Comparison of ENCODE assay signal across 16 cellular contexts in genomic region chr2:33322607-33323006, GRCh38.
DNase-seq lines count a peak whose midpoint lies in the region; ATAC-seq and TF ChIP-seq lines count a peak whose summit lies in the region.
"Had no signal": no experiment of that assay in that cellular context is flagged by ENCODE, and none has a peak within 500 bp of the region (broad histone marks: within the 10 kb centered on the region; RNA-seq: fewer than 3 reads in every experiment).

No MANE protein-coding gene starts in this region.

- DNase-seq in activated T-cell treated with anti-CD3 and anti-CD28 coated beads, Interleukin-2, amount 50 U/mL, for 72 hours = no peak
- no peak for DNase-seq in activated T-cell treated with anti-CD3 and anti-CD28 coated beads, Interleukin-2, amount 50 U/mL, for 4 hours
- no peak for DNase-seq in chondrocyte (ENCODE audit: low spot score)
- no peak for DNase-seq in tibial artery
- DNase-seq in pons (ENCODE audit: low spot score) = no peak
- DNase-seq in posterior cingulate gyrus = no peak
- DNase-seq in MM.1S = no peak
- DNase-seq: activated naive CD4-positive, alpha-beta T cell treated with anti-CD3 and anti-CD28 coated beads for 36 hours; NCI-H2029; NCI-H526 treated with DMSO at 0.1 percent for 48 hours; stimulated activated CD4-positive, alpha-beta T cell treated with anti-CD3 and anti-CD28 coated beads, Interleukin-4, amount 100 ng/mL, for 1 hour; stimulated activated CD8-positive, alpha-beta memory T cell treated with anti-CD3 and anti-CD28 coated beads, Interleukin-4, amount 100 ng/mL, for 48 hours; thyroid gland; WERI-Rb-1 had no signal

- H3K4me1 Mint-ChIP-seq in activated T-cell treated with anti-CD3 and anti-CD28 coated beads, Interleukin-2, amount 50 U/mL, for 72 hours (ENCODE audit: low read depth) = peaks cover 35% of the 10 kb centered on the region
- H3K4me1 Mint-ChIP-seq in activated T-cell treated with anti-CD3 and anti-CD28 coated beads, Interleukin-2, amount 50 U/mL, for 4 hours (ENCODE audit: low read depth) = peaks cover 19% of the 10 kb centered on the region
- H3K4me1 Mint-ChIP-seq in chondrocyte (ENCODE audit: low read depth) = peaks cover 33% of the 10 kb centered on the region

- no peaks in the 10 kb centered on the region for H3F3A ChIP-seq in MM.1S (ENCODE audit: insufficient read depth, low read length)

- H3K27ac ChIP-seq in tibial artery = peak overlapping the region; percentile 64 to 68
- no peak overlapping the region for H3K27ac ChIP-seq in MM.1S (ENCODE audit: low read length)
- H3K27ac ChIP-seq: thyroid gland, WERI-Rb-1 had no signal

- peak overlapping the region; percentile 90 for H3K27ac Mint-ChIP-seq in activated T-cell treated with anti-CD3 and anti-CD28 coated beads, Interleukin-2, amount 50 U/mL, for 72 hours
- peak overlapping the region; percentile 80 for H3K27ac Mint-ChIP-seq in chondrocyte (ENCODE audit: unreplicated experiment)
- H3K27ac Mint-ChIP-seq: activated naive CD4-positive, alpha-beta T cell treated with anti-CD3 and anti-CD28 coated beads for 36 hours had no signal

- peaks cover 28% of the 10 kb centered on the region for H3K27me3 Mint-ChIP-seq in activated T-cell treated with anti-CD3 and anti-CD28 coated beads, Interleukin-2, amount 50 U/mL, for 72 hours (ENCODE audit: low read depth)
- H3K27me3 Mint-ChIP-seq in activated T-cell treated with anti-CD3 and anti-CD28 coated beads, Interleukin-2, amount 50 U/mL, for 4 hours (ENCODE audit: low read depth) = peaks cover 12% of the 10 kb centered on the region
- H3K27me3 Mint-ChIP-seq in chondrocyte (ENCODE audit: low read depth) = no peaks in the 10 kb centered on the region

- H2AFZ ChIP-seq in MM.1S (ENCODE audit: low read length) = no peak overlapping the region

- peak overlapping the region in 1 of 2 donors; percentile 71 for H3K4me3 Mint-ChIP-seq in activated T-cell treated with anti-CD3 and anti-CD28 coated beads, Interleukin-2, amount 50 U/mL, for 72 hours
- H3K4me3 Mint-ChIP-seq in activated T-cell treated with anti-CD3 and anti-CD28 coated beads, Interleukin-2, amount 50 U/mL, for 4 hours = no peak overlapping the region
- H3K4me3 Mint-ChIP-seq in chondrocyte (ENCODE audit: unreplicated experiment) = no peak overlapping the region
- H3K4me3 Mint-ChIP-seq: activated naive CD4-positive, alpha-beta T cell treated with anti-CD3 and anti-CD28 coated beads for 36 hours had no signal

- ATAC-seq in activated T-cell treated with anti-CD3 and anti-CD28 coated beads, Interleukin-2, amount 50 U/mL, for 72 hours (replicated peaks in 1 of 2) = no peak
- no peak for ATAC-seq in activated T-cell treated with anti-CD3 and anti-CD28 coated beads, Interleukin-2, amount 50 U/mL, for 4 hours
- ATAC-seq in HG03139 (IDR thresholded peaks at IDR 0.05; ENCODE audit: unreplicated experiment) = peak; percentile 50

- H3K9me2 ChIP-seq in MM.1S (replicated peaks; ENCODE audit: insufficient read depth, low read length) = no peaks in the 10 kb centered on the region

- no peaks in the 10 kb centered on the region for H3K36me3 Mint-ChIP-seq in activated T-cell treated with anti-CD3 and anti-CD28 coated beads, Interleukin-2, amount 50 U/mL, for 72 hours (ENCODE audit: insufficient read depth in 2 of 2)
- no peaks in the 10 kb centered on the region for H3K36me3 Mint-ChIP-seq in activated T-cell treated with anti-CD3 and anti-CD28 coated beads, Interleukin-2, amount 50 U/mL, for 4 hours (ENCODE audit: insufficient read depth)
- H3K36me3 Mint-ChIP-seq in chondrocyte (ENCODE audit: low read depth) = peaks cover 17% of the 10 kb centered on the region

- no peaks in the 10 kb centered on the region for H3K9me3 Mint-ChIP-seq in activated T-cell treated with anti-CD3 and anti-CD28 coated beads, Interleukin-2, amount 50 U/mL, for 72 hours
- no peaks in the 10 kb centered on the region for H3K9me3 Mint-ChIP-seq in activated T-cell treated with anti-CD3 and anti-CD28 coated beads, Interleukin-2, amount 50 U/mL, for 4 hours
- no peaks in the 10 kb centered on the region for H3K9me3 Mint-ChIP-seq in chondrocyte (ENCODE audit: low read depth)
- H3K9me3 Mint-ChIP-seq: activated naive CD4-positive, alpha-beta T cell treated with anti-CD3 and anti-CD28 coated beads for 36 hours had no signal

- H4K20me1 ChIP-seq in MM.1S (ENCODE audit: insufficient read depth, low read length) = no peaks in the 10 kb centered on the region

- TF ChIP-seq CTCF in chondrocyte (IDR thresholded peaks at IDR 0.05) (no peak), tibial artery (IDR thresholded peaks at IDR 0.05) (no peak), MM.1S (IDR thresholded peaks at IDR 0.05; ENCODE audit: low read length) (no peak)

- intact Hi-C loops in tibial artery (cut with DNase I; ENCODE audit: low total_unique reads) (no loop called here), posterior cingulate gyrus (cut with DNase I) (no loop called here)

- H3K4me3 ChIP-seq in tibial artery = no peak overlapping the region
- no peak overlapping the region for H3K4me3 ChIP-seq in MM.1S (ENCODE audit: low read length)
- H3K4me3 ChIP-seq: Peyer's patch, thyroid gland had no signal

- H3K4me2 ChIP-seq in MM.1S (ENCODE audit: low read depth, low read length) = no peak overlapping the region

- H3K4me1 ChIP-seq in tibial artery (peaks cover 0 to 69% (median 17%) of the 10 kb centered on the region in 4 donors), MM.1S (ENCODE audit: low read length) (no peaks in the 10 kb centered on the region)
- H3K4me1 ChIP-seq: thyroid gland had no signal

- H3K9ac ChIP-seq in MM.1S (ENCODE audit: low read length) = no peak overlapping the region

- no peaks in the 10 kb centered on the region for H3K27me3 ChIP-seq in tibial artery
- H3K27me3 ChIP-seq in MM.1S (replicated peaks; ENCODE audit: insufficient read depth, low read length) = no peaks in the 10 kb centered on the region
- H3K27me3 ChIP-seq: Peyer's patch, thyroid gland had no signal

- H3K79me2 ChIP-seq in MM.1S (ENCODE audit: low read length) = no peaks in the 10 kb centered on the region

- H3K36me3 ChIP-seq in tibial artery = peaks cover 0 to 17% (median 12%) of the 10 kb centered on the region in 3 donors
- no peaks in the 10 kb centered on the region for H3K36me3 ChIP-seq in MM.1S (replicated peaks; ENCODE audit: insufficient read depth, low read length)
- H3K36me3 ChIP-seq: Peyer's patch, thyroid gland, WERI-Rb-1 had no signal

- H3K9me3 ChIP-seq in tibial artery = no peaks in the 10 kb centered on the region
- H3K9me3 ChIP-seq in MM.1S (replicated peaks; ENCODE audit: insufficient read depth, low read length) = no peaks in the 10 kb centered on the region
- H3K9me3 ChIP-seq: Peyer's patch, thyroid gland had no signal
